2 cellular contexts compared by ENCODE assay signal in genomic region chr17:70855401-70856054, GRCh38.
TF ChIP-seq lines count a peak whose summit lies in the region.

No MANE protein-coding gene starts in this region.

TF ChIP-seq in IMR-90, 13 proteins besides CTCF, POLR2A, EP300 and RAD21:
- peak; percentile 35; the same call in 1 of the 2 replicates for TF ChIP-seq BHLHE40 (IDR thresholded peaks at IDR 0.05; ENCODE audit: low read depth, low read length)
- peak; percentile 39 for TF ChIP-seq MAFK (IDR thresholded peaks at IDR 0.05; ENCODE audit: low read depth, low read length)
- no peak for TF ChIP-seq MXI1 (IDR thresholded peaks at IDR 0.05; ENCODE audit: borderline replicate concordance, low read depth, low read length)
- no peak for TF ChIP-seq ELK1 (IDR thresholded peaks at IDR 0.05; ENCODE audit: borderline replicate concordance, low read depth, low read length)
- peak; percentile 53; the same call in 1 of the 2 replicates for TF ChIP-seq CEBPB (IDR thresholded peaks at IDR 0.05; ENCODE audit: low read depth, low read length)
- peak; percentile 78 for TF ChIP-seq RCOR1 (IDR thresholded peaks at IDR 0.05; ENCODE audit: insufficient replicate concordance, low read length)
- TF ChIP-seq USF2 (IDR thresholded peaks at IDR 0.05; ENCODE audit: low read depth, low read length) = peak; percentile 88

TF ChIP-seq in H1, 55 proteins besides CTCF, POLR2A, EP300 and RAD21:
- TF ChIP-seq RFX5 (IDR thresholded peaks at IDR 0.05; ENCODE audit: borderline replicate concordance, low read depth, low read length) (no peak), E2F6 (IDR thresholded peaks at IDR 0.05) (no peak), RNF2 (IDR thresholded peaks at IDR 0.05; ENCODE audit: borderline replicate concordance, low read depth, low read length, missing control alignments, poor library complexity, severe bottlenecking) (no peak), TCF12 (IDR thresholded peaks at IDR 0.05; ENCODE audit: low read depth, low read length) (no peak), POLR2AphosphoS5 (IDR thresholded peaks at IDR 0.05; ENCODE audit: low read depth, low read length) (no peak), CEBPB (IDR thresholded peaks at IDR 0.05; ENCODE audit: low read depth, low read length) (no peak), SP4 (IDR thresholded peaks at IDR 0.05; ENCODE audit: low read length) (no peak)
